20 cellular contexts compared by ENCODE assay signal in genomic region chr13:91136806-91137205, GRCh38.
DNase-seq lines count a peak whose midpoint lies in the region; ATAC-seq and TF ChIP-seq lines count a peak whose summit lies in the region.
"Had no signal": no experiment of that assay in that cellular context is flagged by ENCODE, and none has a peak within 500 bp of the region (broad histone marks: within the 10 kb centered on the region; RNA-seq: fewer than 3 reads in every experiment).

No MANE protein-coding gene starts in this region.

- no peaks in the 10 kb centered on the region for H3K27me3 Mint-ChIP-seq in nephron progenitor cell (ENCODE audit: low read depth, poor library complexity)

- peak; percentile 14 for DNase-seq in CD1c-positive myeloid dendritic cell (ENCODE audit: extremely low spot score)
- DNase-seq in cerebellar cortex (ENCODE audit: low spot score): peak; percentile 54
- peak; percentile 39 for DNase-seq in nephron progenitor cell
- DNase-seq in GM10266 (ENCODE audit: extremely low spot score): no peak
- no peak for DNase-seq in DMS 273 treated with DMSO at 0.1 percent for 48 hours (lab: John Stamatoyannopoulos, UW)
- no peak for DNase-seq in NCI-H526 treated with DMSO at 0.1 percent for 48 hours (lab: John Stamatoyannopoulos, UW)
- DNase-seq: BE2C; CD4-positive, alpha-beta T cell; DMS53; EL; H9; MM.1S; NCI-H1092; NCI-H2081; NCI-H2171 treated with DMSO at 0.1 percent for 48 hours; NCI-H748 treated with DMSO at 0.1 percent for 48 hours; Right ventricle myocardium superior had no signal

- TF ChIP-seq CTCF in nephron progenitor cell (IDR thresholded peaks at IDR 0.05) (no peak), GM10266 (IDR thresholded peaks at IDR 0.05; ENCODE audit: control insufficient read depth, insufficient read depth, low read depth, missing control alignments) (no peak)

- H3K4me3 Mint-ChIP-seq in nephron progenitor cell: peak overlapping the region; percentile 64
- H3K4me3 Mint-ChIP-seq: CD4-positive, alpha-beta T cell; H9 had no signal

- H3K9ac ChIP-seq in HUES64 (ENCODE audit: low read depth, low read length): no peak overlapping the region

- H3K4me1 ChIP-seq in HUES64 (ENCODE audit: insufficient read depth, low read length): peaks cover 48% of the 10 kb centered on the region
- H3K4me1 ChIP-seq: BE2C had no signal

- H3K27me3 ChIP-seq in HUES64 (ENCODE audit: insufficient read depth, low read length): no peaks in the 10 kb centered on the region
- H3K27me3 ChIP-seq: BE2C had no signal

- H3K4me1 Mint-ChIP-seq in nephron progenitor cell: peaks cover 88% of the 10 kb centered on the region

- H3K27ac ChIP-seq in HUES64 (ENCODE audit: low read depth, low read length): peak overlapping the region; percentile 3; the same call in 1 of the 2 replicates
- H3K27ac ChIP-seq: HL-60 had no signal

- H3K9me3 Mint-ChIP-seq in nephron progenitor cell: peaks cover 10% of the 10 kb centered on the region
- H3K9me3 Mint-ChIP-seq: CD4-positive, alpha-beta T cell had no signal

- H3K27ac Mint-ChIP-seq in nephron progenitor cell: peak overlapping the region; percentile 99
- H3K27ac Mint-ChIP-seq: CD4-positive, alpha-beta T cell; H9 had no signal

- no peak overlapping the region for H3K4me3 ChIP-seq in HUES64 (ENCODE audit: low read length)

- 94% methylated on average over 2 of the region's 2 CpGs for WGBS in HUES64

- H3K36me3 Mint-ChIP-seq in nephron progenitor cell (ENCODE audit: low read depth): peaks cover 16% of the 10 kb centered on the region

- no peak for ATAC-seq in GM18909 (IDR thresholded peaks at IDR 0.05; ENCODE audit: poor library complexity, unreplicated experiment)

- H3K9me3 ChIP-seq in HUES64 (ENCODE audit: insufficient read depth, low read depth, low read length): no peaks in the 10 kb centered on the region
- H3K9me3 ChIP-seq: BE2C had no signal

- no peaks in the 10 kb centered on the region for H3K36me3 ChIP-seq in HUES64 (ENCODE audit: insufficient read depth, low read length)
- H3K36me3 ChIP-seq: BE2C had no signal

Comparison
In these comparisons a context has a peak if more than half of its experiments do, and no peak if none do; other contexts are left out.
1. DNase-seq: peak in CD1c-positive myeloid dendritic cell (single experiment), cerebellar cortex (single experiment) and nephron progenitor cell (single experiment); none in GM10266 (single experiment), DMS 273 treated with DMSO at 0.1 percent for 48 hours (single experiment) and NCI-H526 treated with DMSO at 0.1 percent for 48 hours (single experiment).